Comparison of ENCODE assay signal across 8 cellular contexts in genomic region chr9:121059998-121060636, GRCh38. TPM values are rescaled to one million over a fixed set of nuclear protein-coding genes. Genes with fewer than 3 reads are reported as not detected.
DNase-seq lines count a peak whose midpoint lies in the region; ATAC-seq, FAIRE-seq and TF ChIP-seq lines count a peak whose summit lies in the region.

No MANE protein-coding gene starts in this region.

- 16 to 18% methylated on average over 6 of the region's 6 CpGs for WGBS in body of pancreas, 2 donors
- 21 to 24% methylated on average over 6 of the region's 6 CpGs for WGBS in thyroid gland, 2 donors

- TF ChIP-seq CTCF in D721Med (IDR thresholded peaks at IDR 0.05; ENCODE audit: insufficient read depth, missing control alignments) (peak; percentile 85), body of pancreas (IDR thresholded peaks at IDR 0.05) (peak; percentile 44 to 80 (median 70)), thyroid gland (IDR thresholded peaks at IDR 0.05) (peak in 5 of 6 experiments; percentile 31 to 78 (median 76))

- in situ Hi-C loops in HAP-1 (cut with MboI; ENCODE audit: low sequenced_read_pairs): loop anchor here (10.0 kb wide), 2 partner anchors 75 to 305 kb away; no protein-coding TSS in a partner anchor

- H3K36me3 ChIP-seq in HAP-1 (replicated peaks) (no peaks in the 10 kb centered on the region), body of pancreas (replicated peaks in 1 of 2; ENCODE audit: insufficient read depth in 1 of 2, low read depth in 2 of 2) (no peaks in the 10 kb centered on the region), thyroid gland (no peaks in the 10 kb centered on the region)

- FAIRE-seq in D721Med (lab: Jason Lieb, UNC): peak; percentile 92

- TF ChIP-seq POLR2A in body of pancreas (IDR thresholded peaks at IDR 0.05): no peak
- TF ChIP-seq POLR2A in thyroid gland (IDR thresholded peaks at IDR 0.05): no peak

- peaks cover 7% of the 10 kb centered on the region for H3K4me1 ChIP-seq in HAP-1
- H3K4me1 ChIP-seq in body of pancreas: peaks cover 11% of the 10 kb centered on the region
- H3K4me1 ChIP-seq in thyroid gland: no peaks in the 10 kb centered on the region

- no peak overlapping the region for H3K27ac ChIP-seq in body of pancreas
- no peak overlapping the region for H3K27ac ChIP-seq in thyroid gland

- peak; percentile 46 for ATAC-seq in body of pancreas
- ATAC-seq in HG03457 (IDR thresholded peaks at IDR 0.05; ENCODE audit: unreplicated experiment): no peak
- no peak for ATAC-seq in HG02870 (IDR thresholded peaks at IDR 0.05; ENCODE audit: unreplicated experiment)

- intact Hi-C loops in body of pancreas (cut with DNase I): loop anchor here (10.0 kb wide), 2 partner anchors 75 to 295 kb away; no protein-coding TSS in a partner anchor
- intact Hi-C loops in thyroid gland (cut with DNase I): loop anchor here (5.0 kb wide), 1 partner anchor 303 kb away; no protein-coding TSS in a partner anchor

- H3K9me3 ChIP-seq in HAP-1 (peaks cover 3% of the 10 kb centered on the region), body of pancreas (no peaks in the 10 kb centered on the region), thyroid gland (no peaks in the 10 kb centered on the region)

- H3K27me3 ChIP-seq in HAP-1 (ENCODE audit: low read depth) (peaks cover 4% of the 10 kb centered on the region; the same call in 1 of the 2 replicates), body of pancreas (no peaks in the 10 kb centered on the region), thyroid gland (no peaks in the 10 kb centered on the region)

- DNase-seq in D721Med (ENCODE audit: insufficient read length, low spot score): peak; percentile 32
- DNase-seq in HAP-1 (ENCODE audit: low spot score in 2 of 2): peak; percentile 62 to 65
- peak; percentile 84 for DNase-seq in NCI-H69 (lab: John Stamatoyannopoulos, UW)
- DNase-seq in body of pancreas: peak; percentile 31 to 69 (median 48)
- peak; percentile 58 for DNase-seq in islet precursor cell
- DNase-seq in thyroid gland: peak; percentile 19 to 23

- H3K4me3 ChIP-seq in HAP-1: no peak overlapping the region
- H3K4me3 ChIP-seq in body of pancreas: no peak overlapping the region
- H3K4me3 ChIP-seq in thyroid gland (replicated peaks in 1 of 3): no peak overlapping the region

RNA-seq across cellular contexts. Expression of gene C5, which starts 10.0 kb away (rescaled TPM):
- total RNA-seq in body of pancreas: 10 to 100 TPM in 1 of 2 donors, 1 to 10 TPM in 1; 7.3 to 16.1 TPM
- 1 to 10 TPM; 1.7 to 3.4 (median 2.8) TPM for total RNA-seq in thyroid gland

RNA-seq across cellular contexts. Expression of gene CNTRL, which starts 14.6 kb away (rescaled TPM):
- 10 to 100 TPM; 16.1 to 20.8 TPM for total RNA-seq in body of pancreas
- 10 to 100 TPM in 3 of 4 donors, 1 to 10 TPM in 1; 9.9 to 23.0 (median 15.4) TPM for total RNA-seq in thyroid gland

Comparison
In these comparisons a context has a peak if more than half of its experiments do, and no peak if none do; other contexts are left out.
1. DNase-seq: peak in every context shown above with its lines; median percentile 84 in NCI-H69; 64 in HAP-1; 58 in islet precursor cell; 48 in body of pancreas; 32 in D721Med; 21 in thyroid gland.